15 cellular contexts compared by ENCODE assay signal in genomic region chr1:94543893-94544635, GRCh38. TPM values are rescaled to one million over a fixed set of nuclear protein-coding genes. Genes with fewer than 3 reads are reported as not detected.
A peak's percentile ranks its signal among the peaks of the same experiment; 100 is the strongest.
DNase-seq lines count a peak whose midpoint lies in the region; ATAC-seq and TF ChIP-seq lines count a peak whose summit lies in the region.
"Had no signal": no experiment of that assay in that cellular context is flagged by ENCODE, and none has a peak within 500 bp of the region (broad histone marks: within the 10 kb centered on the region; RNA-seq: fewer than 3 reads in every experiment).

No MANE protein-coding gene starts in this region.

- peak overlapping the region; percentile 1 for H3K4me2 ChIP-seq in parathyroid adenoma (ENCODE audit: low read length)

- intact Hi-C loops in esophagus muscularis mucosa (cut with DNase I): no loop called here

- no peak overlapping the region for H3K9ac ChIP-seq in parathyroid adenoma

- H3K27me3 ChIP-seq in esophagus muscularis mucosa: peaks cover 0 to 7% (median 0%) of the 10 kb centered on the region in 4 donors
- H3K27me3 ChIP-seq in parathyroid adenoma (ENCODE audit: control insufficient read depth, insufficient read depth, low read length): no peaks in the 10 kb centered on the region
- H3K27me3 ChIP-seq: MG63 had no signal

- ATAC-seq in SK-N-SH treated with all-trans-retinoic acid at 6 μM for 48 hours: no peak
- no peak for ATAC-seq in HG02610 (IDR thresholded peaks at IDR 0.05; ENCODE audit: unreplicated experiment)
- no peak for ATAC-seq in stimulated activated effector memory CD8-positive, alpha-beta T cell treated with anti-CD3 and anti-CD28 coated beads, Interleukin-12 subunit alpha, Interleukin-12 subunit beta, amount 100 ng/mL, for 72 hours
- ATAC-seq: activated T-cell treated with anti-CD3 and anti-CD28 coated beads, Interleukin-2, amount 50 U/mL, for 72 hours; left lung had no signal

- no peak for TF ChIP-seq EP300 in esophagus muscularis mucosa (IDR thresholded peaks at IDR 0.05)

- TF ChIP-seq CTCF in esophagus muscularis mucosa (IDR thresholded peaks at IDR 0.05) (no peak), parathyroid adenoma (IDR thresholded peaks at IDR 0.05) (no peak)

- H3K36me3 ChIP-seq in esophagus muscularis mucosa (no peaks in the 10 kb centered on the region), parathyroid adenoma (ENCODE audit: control insufficient read depth, insufficient read depth, low read length) (no peaks in the 10 kb centered on the region)
- H3K36me3 ChIP-seq: left lung, MG63 had no signal

- WGBS in esophagus muscularis mucosa: 71% methylated on average over 4 of the region's 4 CpGs

- H3K4me3 Mint-ChIP-seq in stimulated activated effector memory CD8-positive, alpha-beta T cell treated with anti-CD3 and anti-CD28 coated beads, Interleukin-12 subunit alpha, Interleukin-12 subunit beta, amount 100 ng/mL, for 72 hours: no peak overlapping the region
- H3K4me3 Mint-ChIP-seq: activated T-cell treated with anti-CD3 and anti-CD28 coated beads, Interleukin-2, amount 50 U/mL, for 72 hours; central memory CD8-positive, alpha-beta T cell had no signal

- no peak overlapping the region for H3K4me3 ChIP-seq in esophagus muscularis mucosa
- H3K4me3 ChIP-seq in parathyroid adenoma (ENCODE audit: low read depth, low read length): no peak overlapping the region
- H3K4me3 ChIP-seq: left lung, MG63 had no signal

- H3K27ac ChIP-seq in esophagus muscularis mucosa (replicated peaks in 1 of 4): peak overlapping the region; percentile 10 to 42 (median 32)
- H3K27ac ChIP-seq in parathyroid adenoma: peak overlapping the region; percentile 98

- peaks cover 24 to 40% (median 35%) of the 10 kb centered on the region in 4 donors for H3K4me1 ChIP-seq in esophagus muscularis mucosa
- peaks cover 21% of the 10 kb centered on the region for H3K4me1 ChIP-seq in parathyroid adenoma

- peak; percentile 65 for DNase-seq in EH (ENCODE audit: low read depth)
- peak; percentile 77 for DNase-seq in RPMI7951 (ENCODE audit: low read depth)
- no peak for DNase-seq in esophagus muscularis mucosa (ENCODE audit: extremely low spot score)
- no peak for DNase-seq in T-helper 2 cell
- no peak for DNase-seq in stimulated activated effector memory CD8-positive, alpha-beta T cell treated with anti-CD3 and anti-CD28 coated beads, Interleukin-12 subunit alpha, Interleukin-12 subunit beta, amount 100 ng/mL, for 72 hours (ENCODE audit: low spot score in 2 of 2)
- DNase-seq: activated CD4-positive, CD25-positive, alpha-beta regulatory T cell treated with anti-CD3 and anti-CD28 coated beads, Interleukin-2, amount 50 U/mL, for 72 hours; activated T-cell treated with anti-CD3 and anti-CD28 coated beads, Interleukin-2, amount 50 U/mL, for 72 hours; AML-193; left lung; MG63; NCI-H526 had no signal

- no peaks in the 10 kb centered on the region for H3K36me3 Mint-ChIP-seq in stimulated activated effector memory CD8-positive, alpha-beta T cell treated with anti-CD3 and anti-CD28 coated beads, Interleukin-12 subunit alpha, Interleukin-12 subunit beta, amount 100 ng/mL, for 72 hours

- H3K79me2 ChIP-seq in parathyroid adenoma: no peaks in the 10 kb centered on the region

- H3K4me1 Mint-ChIP-seq in stimulated activated effector memory CD8-positive, alpha-beta T cell treated with anti-CD3 and anti-CD28 coated beads, Interleukin-12 subunit alpha, Interleukin-12 subunit beta, amount 100 ng/mL, for 72 hours: peaks cover 6% of the 10 kb centered on the region

- H3K9me3 Mint-ChIP-seq in stimulated activated effector memory CD8-positive, alpha-beta T cell treated with anti-CD3 and anti-CD28 coated beads, Interleukin-12 subunit alpha, Interleukin-12 subunit beta, amount 100 ng/mL, for 72 hours: no peaks in the 10 kb centered on the region
- H3K9me3 Mint-ChIP-seq: activated T-cell treated with anti-CD3 and anti-CD28 coated beads, Interleukin-2, amount 50 U/mL, for 72 hours; central memory CD8-positive, alpha-beta T cell had no signal

- no peak overlapping the region for H2AFZ ChIP-seq in parathyroid adenoma

- no peak for TF ChIP-seq POLR2A in esophagus muscularis mucosa (IDR thresholded peaks at IDR 0.05; ENCODE audit: low read depth)

- H3K9me3 ChIP-seq in esophagus muscularis mucosa: no peaks in the 10 kb centered on the region
- no peaks in the 10 kb centered on the region for H3K9me3 ChIP-seq in parathyroid adenoma (ENCODE audit: control insufficient read depth, low read length)
- H3K9me3 ChIP-seq: left lung, MG63 had no signal

- no peak overlapping the region for H3K27ac Mint-ChIP-seq in stimulated activated effector memory CD8-positive, alpha-beta T cell treated with anti-CD3 and anti-CD28 coated beads, Interleukin-12 subunit alpha, Interleukin-12 subunit beta, amount 100 ng/mL, for 72 hours
- H3K27ac Mint-ChIP-seq: activated T-cell treated with anti-CD3 and anti-CD28 coated beads, Interleukin-2, amount 50 U/mL, for 72 hours had no signal

TF ChIP-seq in SK-N-SH treated with all-trans-retinoic acid at 6 μM for 48 hours, 23 proteins besides CTCF, POLR2A, EP300 and RAD21:
- TF ChIP-seq TOX (CRISPR knock-in tag; IDR thresholded peaks at IDR 0.05; ENCODE audit: borderline replicate concordance) (no peak), ZNF70 (CRISPR knock-in tag; IDR thresholded peaks at IDR 0.05) (no peak), CREB5 (CRISPR knock-in tag; IDR thresholded peaks at IDR 0.05; ENCODE audit: low read depth) (no peak), SNAI2 (CRISPR knock-in tag; IDR thresholded peaks at IDR 0.05) (no peak), ZFP30 (CRISPR knock-in tag; IDR thresholded peaks at IDR 0.05) (no peak), ARNTL (CRISPR knock-in tag; IDR thresholded peaks at IDR 0.05; ENCODE audit: borderline replicate concordance, low read depth) (no peak), PPARA (CRISPR knock-in tag; IDR thresholded peaks at IDR 0.05; ENCODE audit: borderline replicate concordance) (no peak), CSDC2 (CRISPR knock-in tag; IDR thresholded peaks at IDR 0.05) (no peak), TCF4 (CRISPR knock-in tag; IDR thresholded peaks at IDR 0.05; ENCODE audit: borderline replicate concordance) (no peak), ZC3H10 (CRISPR knock-in tag; IDR thresholded peaks at IDR 0.05) (no peak)
- TF ChIP-seq, protein P1, sequence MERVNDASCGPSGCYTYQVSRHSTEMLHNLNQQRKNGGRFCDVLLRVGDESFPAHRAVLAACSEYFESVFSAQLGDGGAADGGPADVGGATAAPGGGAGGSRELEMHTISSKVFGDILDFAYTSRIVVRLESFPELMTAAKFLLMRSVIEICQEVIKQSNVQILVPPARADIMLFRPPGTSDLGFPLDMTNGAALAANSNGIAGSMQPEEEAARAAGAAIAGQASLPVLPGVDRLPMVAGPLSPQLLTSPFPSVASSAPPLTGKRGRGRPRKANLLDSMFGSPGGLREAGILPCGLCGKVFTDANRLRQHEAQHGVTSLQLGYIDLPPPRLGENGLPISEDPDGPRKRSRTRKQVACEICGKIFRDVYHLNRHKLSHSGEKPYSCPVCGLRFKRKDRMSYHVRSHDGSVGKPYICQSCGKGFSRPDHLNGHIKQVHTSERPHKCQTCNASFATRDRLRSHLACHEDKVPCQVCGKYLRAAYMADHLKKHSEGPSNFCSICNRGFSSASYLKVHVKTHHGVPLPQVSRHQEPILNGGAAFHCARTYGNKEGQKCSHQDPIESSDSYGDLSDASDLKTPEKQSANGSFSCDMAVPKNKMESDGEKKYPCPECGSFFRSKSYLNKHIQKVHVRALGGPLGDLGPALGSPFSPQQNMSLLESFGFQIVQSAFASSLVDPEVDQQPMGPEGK (CRISPR knock-in tag; IDR thresholded peaks at IDR 0.05; ENCODE audit: borderline replicate concordance): no peak

RNA-seq across cellular contexts. Expression of gene F3, which starts 2.5 kb away (rescaled TPM):
- 76.5 and 84.8 TPM in 2 replicates for total RNA-seq in RPMI7951 (2014; rRNA removed; shearing (Covaris generic))
- 10 to 100 TPM; 12.6 to 56.3 (median 17.5) TPM for total RNA-seq in esophagus muscularis mucosa

Comparison
In these comparisons a context has a peak if more than half of its experiments do, and no peak if none do; other contexts are left out.
1. DNase-seq: peak in EH (single experiment) and RPMI7951 (single experiment); none in esophagus muscularis mucosa (single experiment), T-helper 2 cell (0 of 5) and stimulated activated effector memory CD8-positive, alpha-beta T cell treated with anti-CD3 and anti-CD28 coated beads, Interleukin-12 subunit alpha, Interleukin-12 subunit beta, amount 100 ng/mL, for 72 hours (0 of 2).